27 cellular contexts compared by ENCODE assay signal in the genomic region with DNA sequence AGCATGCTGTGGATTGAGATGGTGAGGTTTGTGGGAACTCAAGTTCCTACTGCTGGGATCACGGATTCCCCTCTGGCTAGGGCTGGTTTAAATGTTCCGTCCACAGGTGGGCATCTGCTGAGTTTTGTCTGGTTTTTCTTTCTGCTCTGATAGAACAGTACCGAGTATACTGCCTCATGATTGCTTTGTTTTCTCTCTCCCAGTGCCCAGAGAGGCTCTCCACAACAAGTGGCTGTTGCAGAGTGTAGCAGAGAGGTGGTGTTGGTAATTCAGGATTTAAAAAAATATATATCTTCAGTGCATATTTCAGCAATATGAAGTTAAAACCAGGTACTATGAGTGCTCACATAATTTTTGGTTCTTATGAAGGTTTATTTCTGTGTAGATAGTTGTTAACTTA.
"Had no signal": no experiment of that assay in that cellular context is flagged by ENCODE, and none has a peak within 500 bp of the region (broad histone marks: within the 10 kb centered on the region; RNA-seq: fewer than 3 reads in every experiment).

No MANE protein-coding gene starts in this region.

- H3K4me1 ChIP-seq: stomach, suprapubic skin, testis, thyroid gland, tibial artery, tibial nerve, transverse colon, upper lobe of left lung, uterus, vagina had no signal

- H3K9me3 ChIP-seq: suprapubic skin, testis, thoracic aorta, thyroid gland, tibial nerve, transverse colon, upper lobe of left lung, uterus, vagina had no signal

- H3K4me3 Mint-ChIP-seq: stimulated activated effector memory CD8-positive, alpha-beta T cell treated with anti-CD3 and anti-CD28 coated beads, Interleukin-12 subunit alpha, Interleukin-12 subunit beta, amount 100 ng/mL, for 72 hours; stimulated activated memory B cell treated with anti-CD40 and anti-IgM and Interleukin-4, amounts not matched to agents 10 μg/mL and 1 μg/mL and 100 μg/mL, for 72 hours; stimulated activated naive B cell treated with anti-CD40 and anti-IgM and Interleukin-4, amounts not matched to agents 10 μg/mL and 1 μg/mL and 100 μg/mL, for 72 hours; stimulated activated naive CD8-positive, alpha-beta T cell treated with anti-CD3 and anti-CD28 coated beads, Interleukin-15, amount 100 ng/mL, for 72 hours; stimulated activated naive CD8-positive, alpha-beta T cell treated with anti-CD3 and anti-CD28 coated beads, Interleukin-15, Interleukin-2, amounts not matched to agents 100 ng/mL and 50 ng/mL, for 24 hours; type B pancreatic cell had no signal

- H3K36me3 ChIP-seq: stomach, suprapubic skin, thoracic aorta, thyroid gland, tibial artery, tibial nerve, transverse colon, upper lobe of left lung, uterus, vagina had no signal

- H3K36me3 Mint-ChIP-seq: stimulated activated effector memory CD8-positive, alpha-beta T cell treated with anti-CD3 and anti-CD28 coated beads, Interleukin-12 subunit alpha, Interleukin-12 subunit beta, amount 100 ng/mL, for 72 hours; stimulated activated memory B cell treated with anti-CD40 and anti-IgM and Interleukin-4, amounts not matched to agents 10 μg/mL and 1 μg/mL and 100 μg/mL, for 72 hours; stimulated activated naive B cell treated with anti-CD40 and anti-IgM and Interleukin-4, amounts not matched to agents 10 μg/mL and 1 μg/mL and 100 μg/mL, for 72 hours; type B pancreatic cell had no signal

- H3K27ac ChIP-seq: stomach, suprapubic skin, testis, thoracic aorta, thyroid gland, tibial artery, tibial nerve, transverse colon, uterus, vagina had no signal

- H3K9me3 Mint-ChIP-seq: stimulated activated naive CD8-positive, alpha-beta T cell treated with anti-CD3 and anti-CD28 coated beads, Interleukin-15, Interleukin-2, amounts not matched to agents 100 ng/mL and 50 ng/mL, for 24 hours; type B pancreatic cell had no signal

- H3K27me3 ChIP-seq: stomach, suprapubic skin, testis, thyroid gland, tibial artery, tibial nerve, transverse colon, upper lobe of left lung, uterus, vagina had no signal

- H3K4me1 Mint-ChIP-seq: stimulated activated effector memory CD8-positive, alpha-beta T cell treated with anti-CD3 and anti-CD28 coated beads, Interleukin-12 subunit alpha, Interleukin-12 subunit beta, amount 100 ng/mL, for 72 hours; stimulated activated memory B cell treated with anti-CD40 and anti-IgM and Interleukin-4, amounts not matched to agents 10 μg/mL and 1 μg/mL and 100 μg/mL, for 72 hours; stimulated activated naive B cell treated with anti-CD40 and anti-IgM and Interleukin-4, amounts not matched to agents 10 μg/mL and 1 μg/mL and 100 μg/mL, for 72 hours; stimulated activated naive CD8-positive, alpha-beta T cell treated with anti-CD3 and anti-CD28 coated beads, Interleukin-15, amount 100 ng/mL, for 72 hours had no signal

- H3K4me3 ChIP-seq: stomach, suprapubic skin, testis, thoracic aorta, thyroid gland, tibial artery, tibial nerve, transverse colon, upper lobe of left lung, uterus, vagina had no signal

- H3K27me3 Mint-ChIP-seq: stimulated activated memory B cell treated with anti-CD40 and anti-IgM and Interleukin-4, amounts not matched to agents 10 μg/mL and 1 μg/mL and 100 μg/mL, for 72 hours; stimulated activated naive B cell treated with anti-CD40 and anti-IgM and Interleukin-4, amounts not matched to agents 10 μg/mL and 1 μg/mL and 100 μg/mL, for 72 hours; stimulated activated naive CD8-positive, alpha-beta T cell treated with anti-CD3 and anti-CD28 coated beads, Interleukin-15, amount 100 ng/mL, for 72 hours; stimulated activated naive CD8-positive, alpha-beta T cell treated with anti-CD3 and anti-CD28 coated beads, Interleukin-15, Interleukin-2, amounts not matched to agents 100 ng/mL and 50 ng/mL, for 24 hours; type B pancreatic cell had no signal

- H3K27ac Mint-ChIP-seq: stimulated activated effector memory CD8-positive, alpha-beta T cell treated with anti-CD3 and anti-CD28 coated beads, Interleukin-12 subunit alpha, Interleukin-12 subunit beta, amount 100 ng/mL, for 72 hours; stimulated activated memory B cell treated with anti-CD40 and anti-IgM and Interleukin-4, amounts not matched to agents 10 μg/mL and 1 μg/mL and 100 μg/mL, for 72 hours; stimulated activated naive B cell treated with anti-CD40 and anti-IgM and Interleukin-4, amounts not matched to agents 10 μg/mL and 1 μg/mL and 100 μg/mL, for 72 hours; stimulated activated naive CD8-positive, alpha-beta T cell treated with anti-CD3 and anti-CD28 coated beads, Interleukin-15, amount 100 ng/mL, for 72 hours; stimulated activated naive CD8-positive, alpha-beta T cell treated with anti-CD3 and anti-CD28 coated beads, Interleukin-15, Interleukin-2, amounts not matched to agents 100 ng/mL and 50 ng/mL, for 24 hours; type B pancreatic cell had no signal

- ATAC-seq: stimulated activated effector memory CD8-positive, alpha-beta T cell treated with anti-CD3 and anti-CD28 coated beads, Interleukin-12 subunit alpha, Interleukin-12 subunit beta, amount 100 ng/mL, for 72 hours; stimulated activated memory B cell treated with anti-CD40 and anti-IgM and Interleukin-4, amounts not matched to agents 10 μg/mL and 1 μg/mL and 100 μg/mL, for 72 hours; stimulated activated naive B cell treated with anti-CD40 and anti-IgM and Interleukin-4, amounts not matched to agents 10 μg/mL and 1 μg/mL and 100 μg/mL, for 72 hours; stimulated activated naive CD8-positive, alpha-beta T cell treated with anti-CD3 and anti-CD28 coated beads, Interleukin-15, amount 100 ng/mL, for 72 hours; stimulated activated naive CD8-positive, alpha-beta T cell treated with anti-CD3 and anti-CD28 coated beads, Interleukin-15, Interleukin-2, amounts not matched to agents 100 U/mL and 50 U/mL, for 24 hours had no signal

- DNase-seq: stimulated activated CD4-positive, alpha-beta T cell treated with anti-CD3 and anti-CD28 coated beads, Interleukin-2, amount 100 ng/mL, for 24 hours; stimulated activated CD4-positive, alpha-beta T cell treated with anti-CD3 and anti-CD28 coated beads, Interleukin-4, amount 100 ng/mL, for 1 hour; stimulated activated CD4-positive, alpha-beta T cell treated with anti-CD3 and anti-CD28 coated beads, Interleukin-4, amount 100 ng/mL, for 24 hours; stimulated activated CD4-positive, alpha-beta T cell treated with anti-CD3 and anti-CD28 coated beads, Interleukin-4, amount 100 ng/mL, for 4 hours; stimulated activated CD8-positive, alpha-beta memory T cell treated with anti-CD3 and anti-CD28 coated beads, Interleukin-4, amount 100 ng/mL, for 48 hours; stimulated activated naive B cell treated with anti-CD40 and anti-IgM and Interleukin-4, amounts not matched to agents 10 μg/mL and 1 μg/mL and 100 μg/mL, for 72 hours; stimulated activated naive CD4-positive, alpha-beta T cell; stimulated activated naive CD4-positive, alpha-beta T cell treated with Interleukin-2 at 50 U/mL for 16 hours; stimulated activated naive CD8-positive, alpha-beta T cell treated with anti-CD3 and anti-CD28 coated beads, Interleukin-15, amount 100 ng/mL, for 72 hours; stimulated activated naive CD8-positive, alpha-beta T cell treated with anti-CD3 and anti-CD28 coated beads, Interleukin-15, Interleukin-2, amounts not matched to agents 100 U/mL and 50 U/mL, for 24 hours; stomach; substantia nigra; testis; tibial artery; transverse colon; trophoblast cell; uterus had no signal
